Comparison of ENCODE assay signal across 12 cellular contexts in genomic region chr15:78071378-78071777, GRCh38. TPM values are rescaled to one million over a fixed set of nuclear protein-coding genes. Genes with fewer than 3 reads are reported as not detected.
DNase-seq lines count a peak whose midpoint lies in the region; ATAC-seq and TF ChIP-seq lines count a peak whose summit lies in the region.
"Had no signal": no experiment of that assay in that cellular context is flagged by ENCODE, and none has a peak within 500 bp of the region (broad histone marks: within the 10 kb centered on the region; RNA-seq: fewer than 3 reads in every experiment).

No MANE protein-coding gene starts in this region.

- no peaks in the 10 kb centered on the region for H3K27me3 ChIP-seq in CD4-positive, CD25-positive, alpha-beta regulatory T cell (ENCODE audit: control insufficient read depth, insufficient read depth, low read length)
- H3K27me3 ChIP-seq in IMR-90 (ENCODE audit: control insufficient read depth, insufficient read depth, low read length) (no peaks in the 10 kb centered on the region), gastrocnemius medialis (no peaks in the 10 kb centered on the region)

- H3K4me1 ChIP-seq in CD4-positive, CD25-positive, alpha-beta regulatory T cell (ENCODE audit: control insufficient read depth, insufficient read depth, low read length, poor library complexity, severe bottlenecking): peaks cover 86% of the 10 kb centered on the region
- peaks cover 43% of the 10 kb centered on the region for H3K4me1 ChIP-seq in IMR-90 (ENCODE audit: control insufficient read depth, insufficient read depth, low read length)
- H3K4me1 ChIP-seq in gastrocnemius medialis: peaks cover 64 to 76% of the 10 kb centered on the region in 2 donors

- no peak overlapping the region for H3K4ac ChIP-seq in IMR-90 (ENCODE audit: low read depth, low read length)

- no peak overlapping the region for H3K14ac ChIP-seq in IMR-90 (replicated peaks; ENCODE audit: low read depth, low read length)

- no peak overlapping the region for H2AK5ac ChIP-seq in IMR-90 (ENCODE audit: low read depth, low read length)

- peak overlapping the region; percentile 37 for H3K4me3 ChIP-seq in CD4-positive, CD25-positive, alpha-beta regulatory T cell (ENCODE audit: low read depth, low read length)
- H3K4me3 ChIP-seq in IMR-90 (ENCODE audit: insufficient read depth, low read depth, low read length) (no peak overlapping the region), gastrocnemius medialis (no peak overlapping the region)

- TF ChIP-seq POLR2A in IMR-90 (IDR thresholded peaks at IDR 0.05; ENCODE audit: low read depth, low read length): no peak
- no peak for TF ChIP-seq POLR2A in gastrocnemius medialis (IDR thresholded peaks at IDR 0.05)

- TF ChIP-seq CTCF in IMR-90 (conservative IDR thresholded peaks at IDR 0.05; ENCODE audit: low read depth, low read length) (no peak), gastrocnemius medialis (IDR thresholded peaks at IDR 0.05 in 4 of 5, conservative IDR thresholded peaks at IDR 0.05 in 1 of 5) (no peak)

- intact Hi-C loops in IMR-90 (cut with micrococcal nuclease) (loop anchor here (5.0 kb wide), 1 partner anchor 64 kb away; no protein-coding TSS in a partner anchor), gastrocnemius medialis (cut with DNase I; ENCODE audit: low total_unique reads) (no loop called here)

- in situ Hi-C loops in IMR-90 (cut with MboI; ENCODE audit: low sequenced_read_pairs): no loop called here
- in situ Hi-C loops in gastrocnemius medialis (cut with MboI; ENCODE audit: low sequenced_read_pairs in 4 of 4): no loop called here

- H4K5ac ChIP-seq in IMR-90 (ENCODE audit: low read depth, low read length): no peak overlapping the region

- ATAC-seq in CD4-positive, CD25-positive, alpha-beta regulatory T cell (ENCODE audit: low read depth in 2 of 2): no peak
- ATAC-seq in IMR-90 (ENCODE audit: low read depth) (no peak), gastrocnemius medialis (no peak), GM19467 (IDR thresholded peaks at IDR 0.05; ENCODE audit: unreplicated experiment) (no peak)

- POLR2A ChIA-PET in IMR-90 (lab: Charles Lee; ENCODE audit: unreplicated experiment): interaction anchor here (0.6 kb wide), 1 partner anchor 84 kb away, joined by 3 read pairs; no protein-coding TSS in a partner anchor

- H3K27me3 Mint-ChIP-seq in CD4-positive, CD25-positive, alpha-beta regulatory T cell: no peaks in the 10 kb centered on the region
- H3K27me3 Mint-ChIP-seq: dendritic cell treated with granulocyte-macrophage colony-stimulating factor and Interleukin-4, amounts not matched to agents 40 ng/mL and 50 ng/mL, for 4 days had no signal

- H3K79me1 ChIP-seq in IMR-90 (ENCODE audit: low read depth in 1 of 2, low read length in 2 of 2): peaks cover 38 to 84% of the 10 kb centered on the region in 2 experiments

- peaks cover 4% of the 10 kb centered on the region for H3K36me3 Mint-ChIP-seq in CD4-positive, CD25-positive, alpha-beta regulatory T cell

- H3K56ac ChIP-seq in IMR-90 (ENCODE audit: extremely low read depth, insufficient read depth, low read length): no peak overlapping the region

- H4K20me1 ChIP-seq in IMR-90 (ENCODE audit: insufficient read depth, low read length): peaks cover 56% of the 10 kb centered on the region

- no CpG with 5 or more reads among the region's 2 CpGs for WGBS in IMR-90 (ENCODE audit: extremely low coverage in 2 of 2, insufficient read length in 1 of 2), 2 experiments

- no TSS peak for BruUV-seq in IMR-90 (replicated peaks; lab: Mats Ljungman, UMichigan)

- H4K91ac ChIP-seq in IMR-90 (ENCODE audit: insufficient read depth, low read depth, low read length): no peak overlapping the region

- H2AK9ac ChIP-seq in IMR-90 (replicated peaks; ENCODE audit: low read depth, low read length, poor library complexity): no peak overlapping the region

- TF ChIP-seq RAD21 in IMR-90 (IDR thresholded peaks at IDR 0.05; ENCODE audit: low read length): no peak

- H2BK15ac ChIP-seq in IMR-90 (ENCODE audit: low read depth, low read length): peak overlapping the region; percentile 25; the same call in 2 of the 3 replicates

- H3K27ac Mint-ChIP-seq in CD4-positive, CD25-positive, alpha-beta regulatory T cell: peak overlapping the region in 1 of 3 donors; percentile 80
- H3K27ac Mint-ChIP-seq: dendritic cell treated with granulocyte-macrophage colony-stimulating factor and Interleukin-4, amounts not matched to agents 40 ng/mL and 50 ng/mL, for 4 days had no signal

- peak overlapping the region in 1 of 2 experiments; percentile 16; a peak in 1 of 4 replicates for H4K8ac ChIP-seq in IMR-90 (ENCODE audit: low read depth in 2 of 2, low read length in 2 of 2)

- H3K4me2 ChIP-seq in IMR-90 (ENCODE audit: low read depth, low read length): no peak overlapping the region

- no peak overlapping the region for H2BK120ac ChIP-seq in IMR-90 (ENCODE audit: low read depth, low read length)

- H2BK5ac ChIP-seq in IMR-90 (ENCODE audit: low read depth, low read length, poor library complexity, severe bottlenecking): no peak overlapping the region

- DNase-seq in CD4-positive, CD25-positive, alpha-beta regulatory T cell: no peak
- DNase-seq in IMR-90 (no peak), caudate nucleus (lab: John Stamatoyannopoulos, UW) (no peak), gastrocnemius medialis (no peak), putamen (ENCODE audit: low spot score) (no peak), cerebellum (ENCODE audit: low spot score) (no peak)
- DNase-seq: islet precursor cell, NCI-H1417 treated with DMSO at 0.1 percent for 48 hours, nephron progenitor cell had no signal

- H3K36me3 ChIP-seq in CD4-positive, CD25-positive, alpha-beta regulatory T cell (ENCODE audit: control insufficient read depth, insufficient read depth, low read length): peaks cover 3% of the 10 kb centered on the region
- H3K36me3 ChIP-seq in IMR-90 (ENCODE audit: control insufficient read depth, insufficient read depth, low read length): peaks cover 2% of the 10 kb centered on the region
- H3K36me3 ChIP-seq in gastrocnemius medialis: no peaks in the 10 kb centered on the region

- dilution Hi-C loops in IMR-90 (cut with HindIII; ENCODE audit: low sequenced_read_pairs, unreplicated experiment): no loop called here

- H3K23ac ChIP-seq in IMR-90 (ENCODE audit: low read depth, low read length): no peak overlapping the region

- CTCF ChIA-PET in IMR-90 (lab: Yijun Ruan, JAX): interaction anchor here (0.7 kb wide), 1 partner anchor 11 kb away, joined by 6 read pairs; no protein-coding TSS in a partner anchor

- H3K9me3 Mint-ChIP-seq in CD4-positive, CD25-positive, alpha-beta regulatory T cell: peaks cover 0 to 2% (median 0%) of the 10 kb centered on the region in 7 donors
- H3K9me3 Mint-ChIP-seq: activated T-helper 2 cell treated with anti-CD3 and anti-CD28 coated beads, Interferon-gamma antibody, Interleukin-2, Interleukin-4, amounts not matched to agents 10 μg/mL and 5 μg/mL and 100 μg/mL, durations not matched to agents 14 hours and 24 hours and 36 hours; dendritic cell treated with granulocyte-macrophage colony-stimulating factor and Interleukin-4, amounts not matched to agents 40 ng/mL and 50 ng/mL, for 4 days; nephron progenitor cell had no signal

- H3K9me3 ChIP-seq in CD4-positive, CD25-positive, alpha-beta regulatory T cell (ENCODE audit: control insufficient read depth in 2 of 2, low read length in 2 of 2): no peaks in the 10 kb centered on the region
- H3K9me3 ChIP-seq in IMR-90 (ENCODE audit: control insufficient read depth, insufficient read depth, low read length) (no peaks in the 10 kb centered on the region), gastrocnemius medialis (no peaks in the 10 kb centered on the region)

- peak overlapping the region; percentile 44 for H3K27ac ChIP-seq in CD4-positive, CD25-positive, alpha-beta regulatory T cell (ENCODE audit: insufficient read depth, low read length, poor library complexity, severe bottlenecking)
- no peak overlapping the region for H3K27ac ChIP-seq in IMR-90 (ENCODE audit: insufficient read depth, low read length)
- H3K27ac ChIP-seq in caudate nucleus (ENCODE audit: low read depth, low read length): peak overlapping the region; percentile 77
- H3K27ac ChIP-seq in gastrocnemius medialis: peak overlapping the region; percentile 59 to 81 (median 70)

- H3K4me1 Mint-ChIP-seq in CD4-positive, CD25-positive, alpha-beta regulatory T cell: peaks cover 13 to 55% (median 47%) of the 10 kb centered on the region in 4 donors

- H2AFZ ChIP-seq in IMR-90 (replicated peaks; ENCODE audit: low read length, poor library complexity): no peak overlapping the region

- no peak overlapping the region for H3K9ac ChIP-seq in IMR-90 (ENCODE audit: low read depth, low read length)

- H2BK20ac ChIP-seq in IMR-90 (ENCODE audit: low read depth, low read length): no peak overlapping the region

- peaks cover 44% of the 10 kb centered on the region for H3K9me1 ChIP-seq in IMR-90 (ENCODE audit: insufficient read depth, low read length)

- H3K18ac ChIP-seq in IMR-90 (ENCODE audit: low read depth, low read length): no peak overlapping the region

- peak overlapping the region; percentile 5 to 86 (median 65) for H3K4me3 Mint-ChIP-seq in CD4-positive, CD25-positive, alpha-beta regulatory T cell
- H3K4me3 Mint-ChIP-seq: nephron progenitor cell had no signal

TF ChIP-seq in IMR-90, 13 proteins besides CTCF, POLR2A, EP300 and RAD21 (continues in another document):
- no peak for TF ChIP-seq MXI1 (IDR thresholded peaks at IDR 0.05; ENCODE audit: borderline replicate concordance, low read depth, low read length)

RNA-seq across cellular contexts. Expression of gene TBC1D2B, which starts 6.1 kb away (rescaled TPM):
- total RNA-seq in CD4-positive, CD25-positive, alpha-beta regulatory T cell: 117 TPM
- polyA plus RNA-seq in CD4-positive, CD25-positive, alpha-beta regulatory T cell: 10 to 100 TPM; 12.2 to 17.9 (median 15.4) TPM
- total RNA-seq in IMR-90 (2012; rRNA removed) (17.7 and 17.8 TPM in 2 replicates), gastrocnemius medialis (1 to 10 TPM; 4.7 to 9.6 (median 8.1) TPM), cerebellum (18.3 TPM)
- 22.8 and 28.3 TPM in 2 replicates for polyA plus RNA-seq in IMR-90 (2012; rRNA removed)
- polyA plus RNA-seq in IMR-90 (2012; cell fraction: cytosol; rRNA removed): 13.0 and 22.1 TPM in 2 replicates
- polyA plus RNA-seq in IMR-90 (2012; cell fraction: nucleus; rRNA removed; ENCODE audit: low replicate concordance): 84.5 and 160 TPM in 2 replicates

RNA-seq across cellular contexts. Expression of gene SH2D7, which starts 21.0 kb away (rescaled TPM):
- total RNA-seq in CD4-positive, CD25-positive, alpha-beta regulatory T cell: not detected
- polyA plus RNA-seq in CD4-positive, CD25-positive, alpha-beta regulatory T cell: under 1 TPM in 1 of 4 donors, not detected in 3; 0.09 TPM
- total RNA-seq in IMR-90 (2012; rRNA removed): not detected in 2 replicates
- polyA plus RNA-seq in IMR-90 (2012; rRNA removed): not detected in 2 replicates
- polyA plus RNA-seq in IMR-90 (2012; cell fraction: cytosol; rRNA removed): not detected in 2 replicates
- polyA plus RNA-seq in IMR-90 (2012; cell fraction: nucleus; rRNA removed; ENCODE audit: low replicate concordance): not detected in 2 replicates
- total RNA-seq in gastrocnemius medialis: not detected
- total RNA-seq in cerebellum: not detected
- total RNA-seq: activated T-helper 2 cell treated with anti-CD3 and anti-CD28 coated beads, Interferon-gamma antibody, Interleukin-2, Interleukin-4, amounts not matched to agents 10 μg/mL and 5 μg/mL and 100 μg/mL, durations not matched to agents 14 hours and 24 hours and 36 hours had no signal

RNA-seq across cellular contexts. Expression of gene CIB2, which starts 59.9 kb away (rescaled TPM):
- total RNA-seq in CD4-positive, CD25-positive, alpha-beta regulatory T cell: 1.2 TPM
- polyA plus RNA-seq in CD4-positive, CD25-positive, alpha-beta regulatory T cell: 1 to 10 TPM in 3 of 4 donors, under 1 TPM in 1; 0.94 to 2.7 (median 1.9) TPM
- 2.2 and 2.5 TPM in 2 replicates for total RNA-seq in IMR-90 (2012; rRNA removed)
- polyA plus RNA-seq in IMR-90 (2012; rRNA removed): 2.4 and 2.8 TPM in 2 replicates
- polyA plus RNA-seq in IMR-90 (2012; cell fraction: cytosol; rRNA removed): 2.5 and 3.1 TPM in 2 replicates
- 0.83 and 2.3 TPM in 2 replicates for polyA plus RNA-seq in IMR-90 (2012; cell fraction: nucleus; rRNA removed; ENCODE audit: low replicate concordance)
- 10 to 100 TPM in 1 of 4 donors, 1 to 10 TPM in 3; 5.6 to 14.4 (median 6.7) TPM for total RNA-seq in gastrocnemius medialis
- 18.0 TPM for total RNA-seq in cerebellum
